In the genomic region with DNA sequence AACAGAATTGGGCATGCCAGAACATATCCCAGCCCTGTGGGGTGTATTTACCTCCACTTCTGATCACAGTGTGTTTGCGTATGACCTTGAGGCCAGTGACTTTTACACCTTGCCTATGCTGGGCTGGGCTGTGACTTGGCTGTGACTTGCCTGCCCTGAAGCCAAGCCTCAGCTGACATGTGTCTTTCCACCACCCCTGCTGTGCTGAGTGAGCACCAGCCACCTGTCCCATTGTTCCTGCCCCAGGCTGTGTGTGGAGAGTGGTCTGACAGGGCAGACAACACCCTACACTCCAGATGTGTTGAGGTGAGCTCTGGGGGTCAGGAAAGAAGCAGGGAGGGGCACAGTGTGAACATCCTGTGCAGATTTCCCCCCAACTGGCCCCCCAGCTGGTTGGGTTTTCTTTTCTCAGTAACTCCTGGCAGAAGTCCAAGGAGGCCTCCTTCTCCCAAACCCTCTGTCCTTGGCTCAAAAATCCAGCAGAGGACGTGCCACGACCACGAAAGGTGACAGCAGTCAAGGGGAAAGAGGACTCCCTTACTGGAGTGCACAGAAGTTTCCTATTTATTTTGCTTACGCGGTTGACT, we compare ENCODE assay signal across 8 cellular contexts. TPM values are rescaled to one million over a fixed set of nuclear protein-coding genes. Genes with fewer than 3 reads are reported as not detected.
DNase-seq lines count a peak whose midpoint lies in the region; ATAC-seq lines count a peak whose summit lies in the region.

No MANE protein-coding gene starts in this region.

- no peak overlapping the region for H3K27ac Mint-ChIP-seq in activated CD4-positive, alpha-beta T cell treated with anti-CD3 and anti-CD28 coated beads, Interleukin-2, amount 10 ng/mL, durations not matched to agents 7 days and 5 days

- 39% methylated on average over 6 of the region's 6 CpGs for WGBS in right cardiac atrium

- POLR2A ChIA-PET in activated CD4-positive, alpha-beta T cell treated with anti-CD3 and anti-CD28 coated beads, Interleukin-2, amount 10 ng/mL, durations not matched to agents 7 days and 5 days (lab: Charles Lee), result interaction anchor here (0.5 kb wide), 1 partner anchor 13 kb away, joined by 4 read pairs; no protein-coding TSS in a partner anchor

- H3K4me1 ChIP-seq in SJSA1 (replicated peaks), result peaks cover 26% of the 10 kb centered on the region
- H3K4me1 ChIP-seq in right cardiac atrium (ENCODE audit: control insufficient read depth, insufficient read depth, low read length), result peaks cover 2% of the 10 kb centered on the region

- DNase-seq in COLO668 (lab: John Stamatoyannopoulos, UW; ENCODE audit: unreplicated experiment) (peak; percentile 90), HT1080 (ENCODE audit: low read depth) (peak; percentile 67), SJSA1 (ENCODE audit: low read depth in 1 of 2, low spot score in 2 of 2) (peak; percentile 75 to 81), right cardiac atrium (peak in 2 of 3 donors; percentile 32 to 71), NCI-H226 (no peak), T1000 (lab: John Stamatoyannopoulos, UW) (no peak)
- no peak for DNase-seq in activated naive CD4-positive, alpha-beta T cell treated with anti-CD3 and anti-CD28 coated beads, Interleukin-2, amount 50 U/mL, for 16 hours
- no peak for DNase-seq in activated CD4-positive, alpha-beta T cell treated with anti-CD3 and anti-CD28 coated beads, Interleukin-2, amount 10 ng/mL, durations not matched to agents 7 days and 5 days

- peak; percentile 4 to 36 for ATAC-seq in right cardiac atrium

- H3K36me3 ChIP-seq in SJSA1, result no peaks in the 10 kb centered on the region

- H3K4me3 Mint-ChIP-seq in activated CD4-positive, alpha-beta T cell treated with anti-CD3 and anti-CD28 coated beads, Interleukin-2, amount 10 ng/mL, durations not matched to agents 7 days and 5 days, result no peak overlapping the region

- H3K27me3 ChIP-seq in SJSA1 (replicated peaks) (no peaks in the 10 kb centered on the region), right cardiac atrium (ENCODE audit: control insufficient read depth, insufficient read depth) (no peaks in the 10 kb centered on the region)

- CTCF ChIA-PET in activated CD4-positive, alpha-beta T cell treated with anti-CD3 and anti-CD28 coated beads, Interleukin-2, amount 10 ng/mL, durations not matched to agents 7 days and 5 days (lab: Charles Lee), result interaction anchor here (1.4 kb wide), 1 partner anchor 52 kb away, joined by 3 read pairs; no protein-coding TSS in a partner anchor

- H3K4me3 ChIP-seq in SJSA1, result no peak overlapping the region
- no peak overlapping the region for H3K4me3 ChIP-seq in right cardiac atrium (ENCODE audit: low read length)

- H3K36me3 Mint-ChIP-seq in activated CD4-positive, alpha-beta T cell treated with anti-CD3 and anti-CD28 coated beads, Interleukin-2, amount 10 ng/mL, durations not matched to agents 7 days and 5 days (ENCODE audit: low read depth), result no peaks in the 10 kb centered on the region

- no peaks in the 10 kb centered on the region for H3K9me3 ChIP-seq in SJSA1 (replicated peaks)
- H3K9me3 ChIP-seq in right cardiac atrium (ENCODE audit: control insufficient read depth, low read length), result no peaks in the 10 kb centered on the region

- intact Hi-C loops in right cardiac atrium (cut with DNase I), result no loop called here

- H3K9me3 Mint-ChIP-seq in activated CD4-positive, alpha-beta T cell treated with anti-CD3 and anti-CD28 coated beads, Interleukin-2, amount 10 ng/mL, durations not matched to agents 7 days and 5 days, result no peaks in the 10 kb centered on the region

- H3K27ac ChIP-seq in SJSA1, result no peak overlapping the region
- no peak overlapping the region for H3K27ac ChIP-seq in right cardiac atrium (ENCODE audit: low read length)

- no peaks in the 10 kb centered on the region for H3K4me1 Mint-ChIP-seq in activated CD4-positive, alpha-beta T cell treated with anti-CD3 and anti-CD28 coated beads, Interleukin-2, amount 10 ng/mL, durations not matched to agents 7 days and 5 days

- peaks cover 29% of the 10 kb centered on the region for H3K27me3 Mint-ChIP-seq in activated CD4-positive, alpha-beta T cell treated with anti-CD3 and anti-CD28 coated beads, Interleukin-2, amount 10 ng/mL, durations not matched to agents 7 days and 5 days

RNA-seq across cellular contexts. Expression of gene STEAP3, which starts 5.1 kb away (rescaled TPM):
- total RNA-seq in HT1080 (2014; rRNA removed; shearing (Covaris generic)), result 67.8 and 87.6 TPM in 2 replicates
- 84.9 and 98.3 TPM in 2 replicates for polyA plus RNA-seq in HT1080 (2015; cell fraction: cytosol; rRNA removed)
- 193 and 197 TPM in 2 replicates for polyA plus RNA-seq in HT1080 (2015; cell fraction: nucleus; rRNA removed)
- total RNA-seq in SJSA1 (2014; rRNA removed; shearing (Covaris generic)), result 19.3 and 33.2 TPM in 2 replicates
- 10 to 100 TPM in 2 of 4 donors, 1 to 10 TPM in 2; 7.2 to 12.4 (median 10.2) TPM for total RNA-seq in right cardiac atrium
- 4.8 TPM for polyA plus RNA-seq in right cardiac atrium
- total RNA-seq in activated CD4-positive, alpha-beta T cell treated with anti-CD3 and anti-CD28 coated beads, Interleukin-2, amount 10 ng/mL, durations not matched to agents 7 days and 5 days, result under 1 TPM in 1 of 2 experiments, not detected in 1; 0.06 TPM

Comparison
In these comparisons a context has a peak if more than half of its experiments do, and no peak if none do; other contexts are left out.
1. DNase-seq: peak in COLO668 (single experiment), HT1080 (single experiment), SJSA1 (2 of 2) and right cardiac atrium (2 of 3); none in NCI-H226 (single experiment), activated naive CD4-positive, alpha-beta T cell treated with anti-CD3 and anti-CD28 coated beads, Interleukin-2, amount 50 U/mL, for 16 hours (single experiment), T1000 (single experiment) and activated CD4-positive, alpha-beta T cell treated with anti-CD3 and anti-CD28 coated beads, Interleukin-2, amount 10 ng/mL, durations not matched to agents 7 days and 5 days (single experiment).
2. RNA of gene STEAP3, which starts 5.1 kb away (total RNA-seq): 67.8 to 87.6 TPM in HT1080, 19.3 to 33.2 TPM in SJSA1 and 7.2 to 12.4 TPM in right cardiac atrium; 0.06 TPM in activated CD4-positive, alpha-beta T cell treated with anti-CD3 and anti-CD28 coated beads, Interleukin-2, amount 10 ng/mL, durations not matched to agents 7 days and 5 days; every median in the first group is over 4 times any median in the second.